ENCODE assay signal across 14 cellular contexts in the genomic region with DNA sequence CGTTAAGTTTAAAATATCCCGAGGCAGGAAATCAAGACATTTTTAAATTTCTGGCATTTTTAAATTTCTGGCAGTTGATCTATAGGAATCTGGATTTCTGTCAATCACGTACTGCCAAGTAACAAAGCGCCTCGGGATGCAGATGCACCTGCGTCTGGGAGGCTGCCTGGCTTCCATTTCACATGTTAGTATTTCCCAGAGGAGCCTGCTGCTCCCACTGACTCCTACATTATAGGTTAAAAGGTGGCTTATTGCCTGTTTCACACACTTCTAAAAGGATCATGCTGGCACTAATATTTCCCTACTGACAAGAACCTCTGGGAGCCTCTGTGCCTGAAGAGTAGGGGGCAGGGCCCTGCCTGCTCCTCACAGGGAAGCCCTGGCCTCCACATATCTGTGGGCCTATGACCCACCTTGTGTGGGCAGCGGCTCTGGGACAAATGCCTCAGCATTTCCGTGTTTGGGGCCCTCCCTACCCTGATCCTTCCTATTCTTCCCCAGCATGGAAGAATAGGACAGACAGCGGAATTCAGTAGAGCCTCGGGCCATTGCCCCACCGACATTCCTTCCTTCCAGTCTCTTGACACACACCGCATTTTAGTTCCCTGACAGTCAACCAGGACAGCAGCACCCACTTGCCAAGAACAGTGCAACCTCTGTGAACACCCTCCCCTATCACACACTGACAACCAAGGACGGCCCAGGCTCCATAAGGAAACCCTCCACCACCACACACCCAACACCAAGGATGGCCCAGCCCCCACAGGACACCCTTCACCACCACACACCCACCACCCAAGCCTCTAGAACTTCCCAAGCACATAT.
DNase-seq lines count a peak whose midpoint lies in the region; ATAC-seq lines count a peak whose summit lies in the region.
"Had no signal": no experiment of that assay in that cellular context is flagged by ENCODE, and none has a peak within 500 bp of the region (broad histone marks: within the 10 kb centered on the region; RNA-seq: fewer than 3 reads in every experiment).

No MANE protein-coding gene starts in this region.

- H3K4me3 Mint-ChIP-seq in activated CD4-positive, alpha-beta T cell treated with anti-CD3 and anti-CD28 coated beads, Interleukin-2, amount 10 ng/mL, durations not matched to agents 7 days and 5 days: no peak overlapping the region
- H3K4me3 Mint-ChIP-seq in activated naive CD8-positive, alpha-beta T cell treated with anti-CD3 and anti-CD28 coated beads for 36 hours: no peak overlapping the region

- no peak overlapping the region for H3K9ac ChIP-seq in trophoblast cell (ENCODE audit: low read length)

- ATAC-seq in HG02623 (IDR thresholded peaks at IDR 0.05; ENCODE audit: unreplicated experiment): no peak
- ATAC-seq: psoas muscle had no signal

- no peak overlapping the region for H2BK12ac ChIP-seq in trophoblast cell (ENCODE audit: low read length)

- no peaks in the 10 kb centered on the region for H3K27me3 Mint-ChIP-seq in activated CD4-positive, alpha-beta T cell treated with anti-CD3 and anti-CD28 coated beads, Interleukin-2, amount 10 ng/mL, durations not matched to agents 7 days and 5 days
- H3K27me3 Mint-ChIP-seq in activated naive CD8-positive, alpha-beta T cell treated with anti-CD3 and anti-CD28 coated beads for 36 hours: no peaks in the 10 kb centered on the region

- WGBS in trophoblast cell (ENCODE audit: extremely low coverage, insufficient coverage, insufficient read length): no CpG with 5 or more reads among the region's 13 CpGs

- no peak overlapping the region for H2BK5ac ChIP-seq in trophoblast cell (ENCODE audit: low read depth, low read length, poor library complexity)

- H3K36me3 Mint-ChIP-seq in activated CD4-positive, alpha-beta T cell treated with anti-CD3 and anti-CD28 coated beads, Interleukin-2, amount 10 ng/mL, durations not matched to agents 7 days and 5 days (ENCODE audit: low read depth): peaks cover 8% of the 10 kb centered on the region
- H3K36me3 Mint-ChIP-seq in activated naive CD8-positive, alpha-beta T cell treated with anti-CD3 and anti-CD28 coated beads for 36 hours: peaks cover 4% of the 10 kb centered on the region

- H3K9me3 Mint-ChIP-seq in activated CD4-positive, alpha-beta T cell treated with anti-CD3 and anti-CD28 coated beads, Interleukin-2, amount 10 ng/mL, durations not matched to agents 7 days and 5 days: no peaks in the 10 kb centered on the region
- H3K9me3 Mint-ChIP-seq in activated naive CD8-positive, alpha-beta T cell treated with anti-CD3 and anti-CD28 coated beads for 36 hours: peaks cover 1% of the 10 kb centered on the region

- no peak overlapping the region for H3K4me3 ChIP-seq in trophoblast cell (ENCODE audit: low read depth, low read length)
- H3K4me3 ChIP-seq: body of pancreas, MG63, psoas muscle, testis had no signal

- no peak overlapping the region for H3K4ac ChIP-seq in trophoblast cell (ENCODE audit: low read depth, low read length)

- peaks cover 39% of the 10 kb centered on the region for H3K4me1 Mint-ChIP-seq in activated CD4-positive, alpha-beta T cell treated with anti-CD3 and anti-CD28 coated beads, Interleukin-2, amount 10 ng/mL, durations not matched to agents 7 days and 5 days
- H3K4me1 Mint-ChIP-seq in activated naive CD8-positive, alpha-beta T cell treated with anti-CD3 and anti-CD28 coated beads for 36 hours: peaks cover 35% of the 10 kb centered on the region

- H3K23ac ChIP-seq in trophoblast cell (ENCODE audit: low read length): no peak overlapping the region

- H3K4me1 ChIP-seq in trophoblast cell (ENCODE audit: control insufficient read depth in 1 of 2, insufficient read depth in 2 of 2, low read length in 2 of 2): peaks cover 12 to 19% of the 10 kb centered on the region in 2 experiments
- H3K4me1 ChIP-seq: body of pancreas, psoas muscle, testis had no signal

- H2BK120ac ChIP-seq in trophoblast cell (ENCODE audit: insufficient read depth, low read length, poor library complexity): no peak overlapping the region

- H3K4me2 ChIP-seq in trophoblast cell (ENCODE audit: low read length): no peak overlapping the region

- CTCF ChIA-PET in activated CD4-positive, alpha-beta T cell treated with anti-CD3 and anti-CD28 coated beads, Interleukin-2, amount 10 ng/mL, durations not matched to agents 7 days and 5 days (lab: Charles Lee): interaction anchor here (1.5 to 1.7 kb wide), 2 partner anchors 10 kb away, joined by 4 to 5 read pairs; no protein-coding TSS in a partner anchor

- H3K27ac ChIP-seq in KOPT-K1 (ENCODE audit: low read depth, low read length, poor library complexity, severe bottlenecking) (peak overlapping the region; percentile 23), trophoblast cell (ENCODE audit: low read depth, low read length) (no peak overlapping the region)
- H3K27ac ChIP-seq: body of pancreas, psoas muscle, testis had no signal

- H3K27ac Mint-ChIP-seq in activated CD4-positive, alpha-beta T cell treated with anti-CD3 and anti-CD28 coated beads, Interleukin-2, amount 10 ng/mL, durations not matched to agents 7 days and 5 days: peak overlapping the region; percentile 87
- peak overlapping the region; percentile 90 for H3K27ac Mint-ChIP-seq in activated naive CD8-positive, alpha-beta T cell treated with anti-CD3 and anti-CD28 coated beads for 36 hours

- H3K9me3 ChIP-seq in KOPT-K1 (ENCODE audit: insufficient read depth, low read length, poor library complexity, severe bottlenecking) (peaks cover 5% of the 10 kb centered on the region), trophoblast cell (ENCODE audit: insufficient read depth, low read depth, low read length) (no peaks in the 10 kb centered on the region)
- H3K9me3 ChIP-seq: body of pancreas, MG63, psoas muscle, testis had no signal

- H3K79me1 ChIP-seq in trophoblast cell (ENCODE audit: low read length): no peaks in the 10 kb centered on the region

- no peak overlapping the region for H3K18ac ChIP-seq in trophoblast cell (ENCODE audit: low read length)

- no peak overlapping the region for H4K12ac ChIP-seq in trophoblast cell (ENCODE audit: low read depth, low read length)

- no peak overlapping the region for H3K14ac ChIP-seq in trophoblast cell (ENCODE audit: low read length)

- POLR2A ChIA-PET in activated CD4-positive, alpha-beta T cell treated with anti-CD3 and anti-CD28 coated beads, Interleukin-2, amount 10 ng/mL, durations not matched to agents 7 days and 5 days (lab: Charles Lee): interaction anchor here (0.7 kb wide), 1 partner anchor 319 kb away, joined by 3 read pairs; no protein-coding TSS in a partner anchor

- no peaks in the 10 kb centered on the region for H3K27me3 ChIP-seq in trophoblast cell (ENCODE audit: insufficient read depth, low read length)
- H3K27me3 ChIP-seq: body of pancreas, MG63, testis had no signal

- H3K79me2 ChIP-seq in trophoblast cell (ENCODE audit: control insufficient read depth, insufficient read depth, low read length, poor library complexity): no peaks in the 10 kb centered on the region

- no peak overlapping the region for H4K8ac ChIP-seq in trophoblast cell (ENCODE audit: low read depth, low read length)

- no peak overlapping the region for H2AK5ac ChIP-seq in trophoblast cell (ENCODE audit: low read length)

- no peak overlapping the region for H2AFZ ChIP-seq in trophoblast cell (ENCODE audit: insufficient read depth, low read length, poor library complexity)

- H3K36me3 ChIP-seq in KOPT-K1 (ENCODE audit: insufficient read depth, low read length): no peaks in the 10 kb centered on the region
- H3K36me3 ChIP-seq in trophoblast cell (ENCODE audit: control insufficient read depth in 1 of 2, insufficient read depth in 2 of 2, low read length in 2 of 2): no peaks in the 10 kb centered on the region
- H3K36me3 ChIP-seq: MG63 had no signal

- H4K91ac ChIP-seq in trophoblast cell (ENCODE audit: low read depth, low read length): no peak overlapping the region

- DNase-seq in activated CD4-positive, alpha-beta T cell treated with anti-CD3 and anti-CD28 coated beads, Interleukin-2, amount 10 ng/mL, durations not matched to agents 7 days and 5 days: no peak
- no peak for DNase-seq in activated CD4-positive, alpha-beta T cell treated with anti-CD3 and anti-CD28 coated beads, Interleukin-2, amount 50 U/mL, for 48 hours
- DNase-seq in activated naive CD8-positive, alpha-beta T cell treated with anti-CD3 and anti-CD28 coated beads for 36 hours: no peak
- DNase-seq in trophoblast cell (peak; percentile 94), cerebellum (ENCODE audit: low spot score) (no peak), DMS79 (lab: John Stamatoyannopoulos, UW) (no peak)
- DNase-seq: MG63, NCI-H187, NCI-H524, psoas muscle, testis had no signal

Comparison
In these comparisons a context has a peak if more than half of its experiments do, and no peak if none do; other contexts are left out.
1. DNase-seq: peak in trophoblast cell (2 of 2); none in activated CD4-positive, alpha-beta T cell treated with anti-CD3 and anti-CD28 coated beads, Interleukin-2, amount 10 ng/mL, durations not matched to agents 7 days and 5 days (single experiment), activated CD4-positive, alpha-beta T cell treated with anti-CD3 and anti-CD28 coated beads, Interleukin-2, amount 50 U/mL, for 48 hours (0 of 2), activated naive CD8-positive, alpha-beta T cell treated with anti-CD3 and anti-CD28 coated beads for 36 hours (single experiment), cerebellum (single experiment) and DMS79 (single experiment).